ENCODE assay signal across 1 cellular context in the genomic region with DNA sequence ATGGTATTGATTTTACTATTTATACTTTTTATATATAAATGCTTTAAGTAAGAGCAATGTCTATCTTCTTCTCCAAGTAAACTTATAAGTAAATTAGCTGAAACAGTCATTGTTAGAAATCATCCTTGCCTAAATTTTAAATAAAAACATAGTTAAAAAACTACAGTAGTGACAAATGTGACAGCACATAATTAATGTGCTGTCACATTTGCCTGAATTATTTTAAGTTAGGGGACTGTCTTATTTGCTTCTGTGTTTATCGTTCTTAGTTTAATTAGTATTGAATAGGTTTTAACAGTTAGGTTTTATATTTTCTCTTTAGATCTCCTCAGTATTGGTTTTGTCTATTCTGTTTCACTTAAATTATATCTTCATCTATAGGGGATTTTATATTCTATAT.
TF ChIP-seq lines count a peak whose summit lies in the region.

No MANE protein-coding gene starts in this region.

TF ChIP-seq in K562, 482 proteins besides CTCF, POLR2A, EP300 and RAD21:
- TF ChIP-seq, protein P1, sequence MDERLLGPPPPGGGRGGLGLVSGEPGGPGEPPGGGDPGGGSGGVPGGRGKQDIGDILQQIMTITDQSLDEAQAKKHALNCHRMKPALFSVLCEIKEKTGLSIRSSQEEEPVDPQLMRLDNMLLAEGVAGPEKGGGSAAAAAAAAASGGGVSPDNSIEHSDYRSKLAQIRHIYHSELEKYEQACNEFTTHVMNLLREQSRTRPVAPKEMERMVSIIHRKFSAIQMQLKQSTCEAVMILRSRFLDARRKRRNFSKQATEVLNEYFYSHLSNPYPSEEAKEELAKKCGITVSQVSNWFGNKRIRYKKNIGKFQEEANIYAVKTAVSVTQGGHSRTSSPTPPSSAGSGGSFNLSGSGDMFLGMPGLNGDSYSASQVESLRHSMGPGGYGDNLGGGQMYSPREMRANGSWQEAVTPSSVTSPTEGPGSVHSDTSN (CRISPR knock-in tag; IDR thresholded peaks at IDR 0.05; ENCODE audit: low read depth) = no peak
- TF ChIP-seq, protein P1 (tag; conservative IDR thresholded peaks at IDR 0.05; ENCODE audit: low read depth) = peak; percentile 87
- TF ChIP-seq, protein P2, sequence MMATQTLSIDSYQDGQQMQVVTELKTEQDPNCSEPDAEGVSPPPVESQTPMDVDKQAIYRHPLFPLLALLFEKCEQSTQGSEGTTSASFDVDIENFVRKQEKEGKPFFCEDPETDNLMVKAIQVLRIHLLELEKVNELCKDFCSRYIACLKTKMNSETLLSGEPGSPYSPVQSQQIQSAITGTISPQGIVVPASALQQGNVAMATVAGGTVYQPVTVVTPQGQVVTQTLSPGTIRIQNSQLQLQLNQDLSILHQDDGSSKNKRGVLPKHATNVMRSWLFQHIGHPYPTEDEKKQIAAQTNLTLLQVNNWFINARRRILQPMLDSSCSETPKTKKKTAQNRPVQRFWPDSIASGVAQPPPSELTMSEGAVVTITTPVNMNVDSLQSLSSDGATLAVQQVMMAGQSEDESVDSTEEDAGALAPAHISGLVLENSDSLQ (IDR thresholded peaks at IDR 0.05) = peak; percentile 88
- TF ChIP-seq FOXA3 (CRISPR knock-in tag; conservative IDR thresholded peaks at IDR 0.05 in 1 of 2, IDR thresholded peaks at IDR 0.05 in 1 of 2) (no peak), MEIS2 (IDR thresholded peaks at IDR 0.05; ENCODE audit: partially characterized antibody) (peak; percentile 91)
